ENCODE assay signal across 1 cellular context in genomic region chr2:150618215-150618905, GRCh38.
TF ChIP-seq lines count a peak whose summit lies in the region.

No MANE protein-coding gene starts in this region.

TF ChIP-seq in IMR-90, 13 proteins besides CTCF, POLR2A, EP300 and RAD21 (continued from another document):
- TF ChIP-seq BHLHE40 (IDR thresholded peaks at IDR 0.05; ENCODE audit: low read depth, low read length), result no peak
- TF ChIP-seq RFX5 (IDR thresholded peaks at IDR 0.05; ENCODE audit: low read depth, low read length), result no peak
- no peak for TF ChIP-seq FOS (IDR thresholded peaks at IDR 0.05; ENCODE audit: low read depth, low read length)
- no peak for TF ChIP-seq MAFK (IDR thresholded peaks at IDR 0.05; ENCODE audit: low read depth, low read length)
- no peak for TF ChIP-seq CEBPB (IDR thresholded peaks at IDR 0.05; ENCODE audit: low read depth, low read length)
- TF ChIP-seq CHD1 (IDR thresholded peaks at IDR 0.05; ENCODE audit: low read depth, low read length), result no peak
- TF ChIP-seq ELK1 (IDR thresholded peaks at IDR 0.05; ENCODE audit: borderline replicate concordance, low read depth, low read length), result no peak
- TF ChIP-seq MAZ (IDR thresholded peaks at IDR 0.05; ENCODE audit: borderline replicate concordance, low read depth, low read length), result no peak
